Comparison of ENCODE assay signal across 28 cellular contexts in genomic region chr11:111801135-111801534, GRCh38. TPM values are rescaled to one million over a fixed set of nuclear protein-coding genes. Genes with fewer than 3 reads are reported as not detected.
DNase-seq lines count a peak whose midpoint lies in the region; ATAC-seq, FAIRE-seq and TF ChIP-seq lines count a peak whose summit lies in the region.
"Had no signal": no experiment of that assay in that cellular context is flagged by ENCODE, and none has a peak within 500 bp of the region (broad histone marks: within the 10 kb centered on the region; RNA-seq: fewer than 3 reads in every experiment).

No MANE protein-coding gene starts in this region.

- no peak overlapping the region for H3K4me3 ChIP-seq in right atrium auricular region
- H3K4me3 ChIP-seq in choroid plexus epithelial cell (ENCODE audit: low read depth, low read length) = no peak overlapping the region
- no peak overlapping the region for H3K4me3 ChIP-seq in left lung
- no peak overlapping the region for H3K4me3 ChIP-seq in brain microvascular endothelial cell (ENCODE audit: low read depth, low read length)
- H3K4me3 ChIP-seq: A549, thoracic aorta, vagina had no signal

- H3K4me1 ChIP-seq in right atrium auricular region = peaks cover 0 to 11% of the 10 kb centered on the region in 2 donors
- no peaks in the 10 kb centered on the region for H3K4me1 ChIP-seq in left lung
- H3K4me1 ChIP-seq: A549 had no signal

- H3K27ac ChIP-seq in right atrium auricular region = peak overlapping the region in 1 of 2 donors; percentile 12
- H3K27ac ChIP-seq in left lung = no peak overlapping the region
- no peak overlapping the region for H3K27ac ChIP-seq in brain microvascular endothelial cell
- H3K27ac ChIP-seq: A549, thoracic aorta, vagina had no signal

- ATAC-seq in Right ventricle myocardium superior (ENCODE audit: poor library complexity) = peak; percentile 71
- ATAC-seq in left lung = peak; percentile 10
- ATAC-seq in GM21390 (IDR thresholded peaks at IDR 0.05; ENCODE audit: unreplicated experiment) = no peak
- ATAC-seq: A549, SK-N-SH treated with all-trans-retinoic acid at 6 μM for 48 hours, T-helper 17 cell had no signal

- H3K36me3 ChIP-seq in right atrium auricular region (peaks cover 21% of the 10 kb centered on the region), left lung (peaks cover 0 to 25% of the 10 kb centered on the region in 2 donors), brain microvascular endothelial cell (replicated peaks) (peaks cover 6% of the 10 kb centered on the region)

- in situ Hi-C loops in brain microvascular endothelial cell (cut with HindIII; ENCODE audit: low pct_ligation_motif_present, low sequenced_read_pairs) = no loop called here

- H3K27me3 ChIP-seq in right atrium auricular region = no peaks in the 10 kb centered on the region
- no peaks in the 10 kb centered on the region for H3K27me3 ChIP-seq in left lung
- no peaks in the 10 kb centered on the region for H3K27me3 ChIP-seq in brain microvascular endothelial cell (replicated peaks)
- H3K27me3 ChIP-seq: vagina had no signal

- intact Hi-C loops in Right ventricle myocardium superior (cut with DNase I) (no loop called here), left lung (cut with DNase I) (no loop called here)

- TF ChIP-seq CTCF in right atrium auricular region (IDR thresholded peaks at IDR 0.05) = no peak
- TF ChIP-seq CTCF in choroid plexus epithelial cell (conservative IDR thresholded peaks at IDR 0.05; ENCODE audit: low read depth, low read length) = no peak
- TF ChIP-seq CTCF in left lung (IDR thresholded peaks at IDR 0.05) = no peak
- no peak for TF ChIP-seq CTCF in brain microvascular endothelial cell (IDR thresholded peaks at IDR 0.05; ENCODE audit: low read depth, low read length, missing control alignments)

- FAIRE-seq in GM12892 (lab: Jason Lieb, UNC) = no peak
- FAIRE-seq: A549, kidney had no signal

- no peaks in the 10 kb centered on the region for H3K9me3 ChIP-seq in right atrium auricular region
- peaks cover 0 to 9% of the 10 kb centered on the region in 2 donors for H3K9me3 ChIP-seq in left lung
- H3K9me3 ChIP-seq: A549, thoracic aorta, vagina had no signal

- DNase-seq in Right ventricle myocardium superior (no peak), right atrium auricular region (ENCODE audit: low spot score) (no peak), choroid plexus epithelial cell (ENCODE audit: low read depth) (peak; percentile 25), left lung (no peak), GM12892 (ENCODE audit: insufficient read length) (no peak), brain microvascular endothelial cell (no peak)
- no peak for DNase-seq in activated CD8-positive, alpha-beta memory T cell treated with anti-CD3 and anti-CD28 coated beads, Interleukin-2, amount 50 U/mL, for 4 hours
- DNase-seq: activated CD4-positive, alpha-beta memory T cell treated with anti-CD3 and anti-CD28 coated beads for 36 hours; activated CD4-positive, CD25-positive, alpha-beta regulatory T cell treated with anti-CD3 and anti-CD28 coated beads, Interleukin-2, amount 50 U/mL, for 72 hours; activated CD8-positive, alpha-beta memory T cell treated with anti-CD3 and anti-CD28 coated beads, Interleukin-2, amount 50 U/mL, for 48 hours; activated naive CD4-positive, alpha-beta T cell treated with anti-CD3 and anti-CD28 coated beads, Interleukin-2, amount 10 ng/mL, durations not matched to agents 7 days and 5 days; AML-193; amniotic stem cell; CD4-positive, alpha-beta T cell; cortex of kidney; GDM1; H9; kidney; NCI-H1105 treated with DMSO at 0.1 percent for 48 hours; NCI-H2081; NCI-H2227 treated with DMSO at 0.1 percent for 48 hours; NCI-H748 treated with DMSO at 0.1 percent for 48 hours; T-helper 17 cell had no signal

- no peak for TF ChIP-seq POLR2A in GM12892 (IDR thresholded peaks at IDR 0.05; ENCODE audit: low read depth, low read length)

RNA-seq across cellular contexts. Expression of gene PPP2R1B, which starts 34.9 kb away (rescaled TPM):
- total RNA-seq in Right ventricle myocardium superior (7.7 TPM), right atrium auricular region (10 to 100 TPM in 1 of 2 donors, 1 to 10 TPM in 1; 6.5 to 13.2 TPM), left lung (10 to 100 TPM; 28.1 to 28.8 TPM)
- 16.8 TPM for polyA plus RNA-seq in GM12892 (2012; ENCODE audit: missing spikeins)
